ENCODE assay signal across 20 cellular contexts in the genomic region with DNA sequence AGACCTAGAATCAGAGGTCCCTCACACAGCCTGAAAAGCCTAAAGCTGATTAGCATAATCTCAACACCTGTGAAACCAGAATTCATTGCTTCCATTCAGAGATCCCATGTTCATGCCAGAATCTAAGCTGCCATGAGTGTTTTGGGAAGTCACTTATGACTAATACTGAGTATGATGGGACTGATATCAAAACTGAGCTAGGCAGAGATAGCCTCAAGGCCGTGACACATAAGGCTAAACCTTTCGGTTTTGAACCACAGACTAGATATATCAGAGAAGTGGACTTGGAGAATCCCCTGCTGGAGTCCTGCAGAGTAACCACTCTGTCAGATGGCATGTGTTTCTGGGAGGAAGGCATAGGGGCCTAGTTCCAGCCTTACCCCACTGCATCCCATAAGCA. TPM values are rescaled to one million over a fixed set of nuclear protein-coding genes. Genes with fewer than 3 reads are reported as not detected.
DNase-seq lines count a peak whose midpoint lies in the region; ATAC-seq, FAIRE-seq and TF ChIP-seq lines count a peak whose summit lies in the region.
"Had no signal": no experiment of that assay in that cellular context is flagged by ENCODE, and none has a peak within 500 bp of the region (broad histone marks: within the 10 kb centered on the region; RNA-seq: fewer than 3 reads in every experiment).

No MANE protein-coding gene starts in this region.

- peak; percentile 80 for FAIRE-seq in keratinocyte (lab: Jason Lieb, UNC)
- FAIRE-seq: GM12878, GM18507 had no signal

- no peaks in the 10 kb centered on the region for H4K20me1 ChIP-seq in keratinocyte (ENCODE audit: control insufficient read depth, extremely low read depth, insufficient read depth, low read length)
- H4K20me1 ChIP-seq: BLaER1 treated with 17β-estradiol and CSF1 and Interleukin-3, amounts not matched to agents 10 nM and 100 nM had no signal

- TF ChIP-seq POLR2A in GM18505 (IDR thresholded peaks at IDR 0.05; ENCODE audit: borderline replicate concordance, extremely low read depth, insufficient read depth, insufficient read length): no peak

- TF ChIP-seq CTCF in GM06990 (IDR thresholded peaks at IDR 0.05; ENCODE audit: insufficient read depth, low read length, poor library complexity, severe bottlenecking) (no peak), keratinocyte (optimal IDR thresholded peaks at IDR 0.05 in 1 of 3, IDR thresholded peaks at IDR 0.05 in 1 of 3, conservative IDR thresholded peaks at IDR 0.05 in 1 of 3; ENCODE audit: extremely low read depth in 1 of 3, insufficient read depth in 2 of 3, low read length in 3 of 3) (peak in 2 of 3 experiments; percentile 34 to 44), progenitor cell of endocrine pancreas (IDR thresholded peaks at IDR 0.05; ENCODE audit: unreplicated experiment) (no peak), Caco-2 (IDR thresholded peaks at IDR 0.05; ENCODE audit: insufficient read depth in 1 of 2, low read depth in 1 of 2, low read length in 1 of 2, severe bottlenecking in 1 of 2, unreplicated experiment in 1 of 2) (no peak)

- H3K36me3 Mint-ChIP-seq in activated T-helper 17 cell treated with anti-CD3 and anti-CD28 coated beads, Interleukin-2, amount 50 U/mL, for 72 hours (ENCODE audit: low read depth): no peaks in the 10 kb centered on the region
- H3K36me3 Mint-ChIP-seq in progenitor cell of endocrine pancreas (ENCODE audit: insufficient read depth): peaks cover 10% of the 10 kb centered on the region
- H3K36me3 Mint-ChIP-seq in Caco-2 (ENCODE audit: insufficient read depth, unreplicated experiment): no peaks in the 10 kb centered on the region
- H3K36me3 Mint-ChIP-seq: CD8-positive, alpha-beta T cell had no signal

- POLR2A ChIA-PET in Caco-2 (lab: Charles Lee): no interaction called here

- no TSS peak for BruUV-seq in Caco-2 (replicated peaks; lab: Mats Ljungman, UMichigan)

- dilution Hi-C loops in keratinocyte (cut with MboI; ENCODE audit: extremely low pct_ligation_motif_present, low sequenced_read_pairs): no loop called here

- no peaks in the 10 kb centered on the region for H3K4me1 Mint-ChIP-seq in activated T-helper 17 cell treated with anti-CD3 and anti-CD28 coated beads, Interleukin-2, amount 50 U/mL, for 72 hours
- H3K4me1 Mint-ChIP-seq in progenitor cell of endocrine pancreas (ENCODE audit: low read depth) (no peaks in the 10 kb centered on the region), Caco-2 (ENCODE audit: low read depth, unreplicated experiment) (no peaks in the 10 kb centered on the region)

- H3K9me3 Mint-ChIP-seq in activated T-helper 17 cell treated with anti-CD3 and anti-CD28 coated beads, Interleukin-2, amount 50 U/mL, for 72 hours: peaks cover under 1% of the 10 kb centered on the region
- peaks cover 42% of the 10 kb centered on the region for H3K9me3 Mint-ChIP-seq in progenitor cell of endocrine pancreas (ENCODE audit: low read depth)
- peaks cover 3% of the 10 kb centered on the region for H3K9me3 Mint-ChIP-seq in Caco-2 (ENCODE audit: unreplicated experiment)

- CTCF ChIA-PET in Caco-2 (lab: Charles Lee): no interaction called here

- no peak overlapping the region for H3K4me3 Mint-ChIP-seq in activated T-helper 17 cell treated with anti-CD3 and anti-CD28 coated beads, Interleukin-2, amount 50 U/mL, for 72 hours
- H3K4me3 Mint-ChIP-seq in progenitor cell of endocrine pancreas (ENCODE audit: low read depth) (no peak overlapping the region), Caco-2 (ENCODE audit: unreplicated experiment) (no peak overlapping the region)
- H3K4me3 Mint-ChIP-seq: CD8-positive, alpha-beta T cell had no signal

- H3K27ac ChIP-seq in keratinocyte (ENCODE audit: control insufficient read depth, insufficient read depth, low read length): peak overlapping the region; percentile 47
- H3K27ac ChIP-seq: BLaER1 treated with 17β-estradiol and CSF1 and Interleukin-3, amounts not matched to agents 10 nM and 100 nM had no signal

- H3K27me3 ChIP-seq in GM06990 (replicated peaks; ENCODE audit: control insufficient read depth, insufficient read depth, low read length): no peaks in the 10 kb centered on the region; the same call in 1 of the 2 replicates
- H3K27me3 ChIP-seq in keratinocyte (ENCODE audit: control insufficient read depth, extremely low read depth, insufficient read depth, low read length): no peaks in the 10 kb centered on the region
- no peaks in the 10 kb centered on the region for H3K27me3 ChIP-seq in Caco-2 (replicated peaks; ENCODE audit: control insufficient read depth, insufficient read depth, low read length)
- H3K27me3 ChIP-seq: BLaER1 treated with 17β-estradiol and CSF1 and Interleukin-3, amounts not matched to agents 10 nM and 100 nM had no signal

- H3K9me1 ChIP-seq in keratinocyte (ENCODE audit: control insufficient read depth, extremely low read depth, insufficient read depth, low read length): no peaks in the 10 kb centered on the region

- no peaks in the 10 kb centered on the region for H3K36me3 ChIP-seq in GM06990 (ENCODE audit: control insufficient read depth, insufficient read depth, low read length)
- no peaks in the 10 kb centered on the region for H3K36me3 ChIP-seq in keratinocyte (ENCODE audit: control insufficient read depth in 2 of 2, extremely low read depth in 1 of 2, insufficient read depth in 2 of 2, low read length in 2 of 2)
- H3K36me3 ChIP-seq in Caco-2 (ENCODE audit: control insufficient read depth, insufficient read depth, low read length): no peaks in the 10 kb centered on the region
- H3K36me3 ChIP-seq: BLaER1 treated with 17β-estradiol and CSF1 and Interleukin-3, amounts not matched to agents 10 nM and 100 nM; HAP-1 had no signal

- H2AFZ ChIP-seq in keratinocyte (ENCODE audit: control insufficient read depth, low read length): no peak overlapping the region

- no peak overlapping the region for H3K9ac ChIP-seq in keratinocyte (ENCODE audit: control insufficient read depth, extremely low read depth, insufficient read depth, low read length)
- H3K9ac ChIP-seq: BLaER1 treated with 17β-estradiol and CSF1 and Interleukin-3, amounts not matched to agents 10 nM and 100 nM had no signal

- no peak overlapping the region for H3K4me3 ChIP-seq in GM06990 (replicated peaks; ENCODE audit: low read depth, low read length)
- H3K4me3 ChIP-seq in keratinocyte (ENCODE audit: control insufficient read depth in 2 of 3, extremely low read depth in 1 of 3, insufficient read depth in 2 of 3, low read depth in 1 of 3, low read length in 3 of 3): no peak overlapping the region
- no peak overlapping the region for H3K4me3 ChIP-seq in Caco-2 (ENCODE audit: low read depth, low read length)
- H3K4me3 ChIP-seq: BLaER1 treated with 17β-estradiol and CSF1 and Interleukin-3, amounts not matched to agents 10 nM and 100 nM; GM12878; HAP-1 had no signal

- H3K9me3 ChIP-seq in keratinocyte (ENCODE audit: control insufficient read depth, low read depth, low read length) (no peaks in the 10 kb centered on the region), Caco-2 (no peaks in the 10 kb centered on the region)
- H3K9me3 ChIP-seq: HAP-1 had no signal

- DNase-seq in GM06990 (ENCODE audit: extremely low read depth, insufficient read length) (peak; percentile 3), M059J (ENCODE audit: low read depth) (peak; percentile 88), keratinocyte (ENCODE audit: low read depth, low spot score) (peak; percentile 86), progenitor cell of endocrine pancreas (ENCODE audit: low spot score, unreplicated experiment) (no peak), Caco-2 (no peak)
- DNase-seq: CD8-positive, alpha-beta T cell; DMS79; GDM1; NCI-H1105 treated with DMSO at 0.1 percent for 48 hours; NCI-H1694; NCI-H2081 treated with DMSO at 0.1 percent for 48 hours; NCI-H510A; NCI-H748 treated with DMSO at 0.1 percent for 48 hours had no signal

- H3K4me2 ChIP-seq in keratinocyte (ENCODE audit: control insufficient read depth, extremely low read depth, insufficient read depth, low read depth, low read length): peak overlapping the region; percentile 19
- H3K4me2 ChIP-seq: BLaER1 treated with 17β-estradiol and CSF1 and Interleukin-3, amounts not matched to agents 10 nM and 100 nM had no signal

- ATAC-seq in activated T-helper 17 cell treated with anti-CD3 and anti-CD28 coated beads, Interleukin-2, amount 50 U/mL, for 72 hours (replicated peaks): peak; percentile 46
- no peak for ATAC-seq in GM18505 (IDR thresholded peaks at IDR 0.05; ENCODE audit: unreplicated experiment)
- ATAC-seq: CD8-positive, alpha-beta T cell; GM12878 had no signal

- H3K27me3 Mint-ChIP-seq in activated T-helper 17 cell treated with anti-CD3 and anti-CD28 coated beads, Interleukin-2, amount 50 U/mL, for 72 hours: peaks cover 21% of the 10 kb centered on the region
- H3K27me3 Mint-ChIP-seq in progenitor cell of endocrine pancreas: no peaks in the 10 kb centered on the region
- no peaks in the 10 kb centered on the region for H3K27me3 Mint-ChIP-seq in Caco-2 (ENCODE audit: insufficient read depth, unreplicated experiment)

- H3K27ac Mint-ChIP-seq in activated T-helper 17 cell treated with anti-CD3 and anti-CD28 coated beads, Interleukin-2, amount 50 U/mL, for 72 hours: no peak overlapping the region
- H3K27ac Mint-ChIP-seq in progenitor cell of endocrine pancreas (no peak overlapping the region), Caco-2 (ENCODE audit: unreplicated experiment) (no peak overlapping the region)
- H3K27ac Mint-ChIP-seq: CD8-positive, alpha-beta T cell had no signal

- no peaks in the 10 kb centered on the region for H3K79me2 ChIP-seq in keratinocyte (ENCODE audit: control insufficient read depth, insufficient read depth, low read length)

- H3K4me1 ChIP-seq in keratinocyte (ENCODE audit: control insufficient read depth, extremely low read depth, insufficient read depth, low read length) (peaks cover 16% of the 10 kb centered on the region), Caco-2 (no peaks in the 10 kb centered on the region)
- H3K4me1 ChIP-seq: BLaER1 treated with 17β-estradiol and CSF1 and Interleukin-3, amounts not matched to agents 10 nM and 100 nM; HAP-1 had no signal

- intact Hi-C loops in Caco-2 (cut with micrococcal nuclease; ENCODE audit: unreplicated experiment): no loop called here

RNA-seq across cellular contexts. Expression of a gene that starts 23.1 kb away (rescaled TPM):
- total RNA-seq in M059J (2014; rRNA removed; shearing (Covaris generic)): 6.3 and 14.5 TPM in 2 replicates
- not detected for total RNA-seq in activated T-helper 17 cell treated with anti-CD3 and anti-CD28 coated beads, Interleukin-2, amount 50 U/mL, for 72 hours
- polyA plus RNA-seq in keratinocyte: 0.14 to 0.16 TPM in 2 of 3 replicates, not detected in the other
- not detected for polyA plus RNA-seq in keratinocyte (2011; ENCODE audit: low read depth)
- not detected in 2 replicates for polyA plus RNA-seq in keratinocyte (2011; cell fraction: cytosol; rRNA removed)
- not detected in 2 replicates for polyA plus RNA-seq in keratinocyte (2011; cell fraction: nucleus; rRNA removed)
- 0.07 TPM in 1 of 2 replicates, not detected in the other for polyA plus RNA-seq in keratinocyte (2012; ENCODE audit: low replicate concordance)
- not detected in 3 replicates for polyA minus RNA-seq in keratinocyte
- not detected for polyA minus RNA-seq in keratinocyte (2011; cell fraction: cytosol; rRNA and poly(A)+ RNA removed)
- not detected in 2 replicates for polyA minus RNA-seq in keratinocyte (2011; cell fraction: nucleus; rRNA and poly(A)+ RNA removed)
- 0.60 and 1.1 TPM in 2 replicates for total RNA-seq in progenitor cell of endocrine pancreas
- total RNA-seq in Caco-2 (2022): not detected in 2 replicates
- total RNA-seq: CD8-positive, alpha-beta T cell; T-helper 1 cell treated with Interleukin-12 subunit alpha and Interleukin-12 subunit beta and Interleukin-4 antibody, amounts not matched to agents 30 ng/mL and 1 ng/mL, for 36 hours had no signal

Comparison
In these comparisons a context has a peak if more than half of its experiments do, and no peak if none do; other contexts are left out.
1. DNase-seq: peak in GM06990 (single experiment), M059J (single experiment) and keratinocyte (single experiment); none in progenitor cell of endocrine pancreas (single experiment) and Caco-2 (0 of 2).
2. CTCF ChIP-seq: peak in keratinocyte (2 of 3); none in GM06990 (single experiment), progenitor cell of endocrine pancreas (single experiment) and Caco-2 (0 of 2).